ENCODE assay signal across 8 cellular contexts in genomic region chr22:24727218-24727851, GRCh38. TPM values are rescaled to one million over a fixed set of nuclear protein-coding genes. Genes with fewer than 3 reads are reported as not detected.
DNase-seq lines count a peak whose midpoint lies in the region; ATAC-seq and TF ChIP-seq lines count a peak whose summit lies in the region.
"Had no signal": no experiment of that assay in that cellular context is flagged by ENCODE, and none has a peak within 500 bp of the region (broad histone marks: within the 10 kb centered on the region; RNA-seq: fewer than 3 reads in every experiment).

No MANE protein-coding gene starts in this region.

- H3K4me3 Mint-ChIP-seq in HFFc6 (no peak overlapping the region), immature natural killer cell (no peak overlapping the region)

- H3K4me2 ChIP-seq in smooth muscle cell, result peak overlapping the region; percentile 30

- WGBS in smooth muscle cell (ENCODE audit: low lambda C conversion rate), result 44% methylated on average over 4 of the region's 4 CpGs

- H3K36me3 ChIP-seq in smooth muscle cell (ENCODE audit: low read depth), result no peaks in the 10 kb centered on the region

- DNase-seq in HFFc6, result peak; percentile 70
- DNase-seq in NCI-H69 (lab: John Stamatoyannopoulos, UW), result peak; percentile 99
- no peak for DNase-seq in smooth muscle cell (lab: John Stamatoyannopoulos, UW; ENCODE audit: unreplicated experiment)
- DNase-seq in activated CD4-positive, alpha-beta T cell treated with anti-CD3 and anti-CD28 coated beads for 1 hour, result no peak
- no peak for DNase-seq in immature natural killer cell
- DNase-seq: activated effector memory CD4-positive, alpha-beta T cell treated with anti-CD3 and anti-CD28 coated beads, Interleukin-2, amount 50 U/mL, for 16 hours had no signal

- H2AFZ ChIP-seq in smooth muscle cell (ENCODE audit: low read depth), result no peak overlapping the region

- H3K36me3 Mint-ChIP-seq in HFFc6 (ENCODE audit: low read depth), result no peaks in the 10 kb centered on the region
- H3K36me3 Mint-ChIP-seq in immature natural killer cell, result no peaks in the 10 kb centered on the region

- peaks cover 39% of the 10 kb centered on the region for H3K27me3 Mint-ChIP-seq in HFFc6 (ENCODE audit: insufficient read depth)
- H3K27me3 Mint-ChIP-seq in immature natural killer cell (ENCODE audit: low read depth in 3 of 3), result peaks cover 0 to 4% (median 2%) of the 10 kb centered on the region in 3 donors

- H3K9me3 Mint-ChIP-seq in HFFc6 (no peaks in the 10 kb centered on the region), immature natural killer cell (no peaks in the 10 kb centered on the region)

- H3K4me3 ChIP-seq in smooth muscle cell, result no peak overlapping the region

- no peaks in the 10 kb centered on the region for H3K79me2 ChIP-seq in smooth muscle cell (ENCODE audit: low read depth)

- H3K27ac ChIP-seq in smooth muscle cell (ENCODE audit: low read depth), result no peak overlapping the region

- H3K27ac Mint-ChIP-seq in HFFc6, result no peak overlapping the region
- H3K27ac Mint-ChIP-seq in immature natural killer cell, result no peak overlapping the region

- H4K20me1 ChIP-seq in smooth muscle cell (ENCODE audit: low read depth), result no peaks in the 10 kb centered on the region

- H3K9me3 ChIP-seq in smooth muscle cell (replicated peaks; ENCODE audit: low read depth), result no peaks in the 10 kb centered on the region

- no peaks in the 10 kb centered on the region for H3K27me3 ChIP-seq in smooth muscle cell (ENCODE audit: low read depth)

- TF ChIP-seq CTCF in HFFc6 (IDR thresholded peaks at IDR 0.05), result no peak
- TF ChIP-seq CTCF in smooth muscle cell (IDR thresholded peaks at IDR 0.05; ENCODE audit: borderline replicate concordance, insufficient read depth, poor library complexity, severe bottlenecking), result no peak

- H3K9ac ChIP-seq in smooth muscle cell (ENCODE audit: low read depth), result no peak overlapping the region

- ATAC-seq in esophagus mucosa, result peak; percentile 52
- ATAC-seq in HG03159 (IDR thresholded peaks at IDR 0.05; ENCODE audit: unreplicated experiment), result no peak

- H3K4me1 ChIP-seq in smooth muscle cell (ENCODE audit: low read depth), result peaks cover 28% of the 10 kb centered on the region

- peaks cover 11% of the 10 kb centered on the region for H3K4me1 Mint-ChIP-seq in HFFc6 (ENCODE audit: low read depth)
- H3K4me1 Mint-ChIP-seq in immature natural killer cell, result no peaks in the 10 kb centered on the region

- H3F3A ChIP-seq in smooth muscle cell (ENCODE audit: low read depth), result peaks cover 34% of the 10 kb centered on the region

RNA-seq across cellular contexts. Expression of gene PIWIL3, which starts 47.2 kb away (rescaled TPM):
- total RNA-seq in HFFc6 (2021; fragmentation: NEBNext Ultra II Directional; extraction: Animal tissue kit (Norgen Biotek cat#: 25700)), result not detected
- total RNA-seq in esophagus mucosa, result not detected
- total RNA-seq in smooth muscle cell, result 0.04 and 0.36 TPM in 2 replicates
- not detected in 2 replicates for polyA plus RNA-seq in smooth muscle cell
- not detected for polyA plus RNA-seq in immature natural killer cell

Comparison
In these comparisons a context has a peak if more than half of its experiments do, and no peak if none do; other contexts are left out.
1. DNase-seq: peak in HFFc6 (single experiment) and NCI-H69 (single experiment); none in smooth muscle cell (single experiment), activated CD4-positive, alpha-beta T cell treated with anti-CD3 and anti-CD28 coated beads for 1 hour (single experiment) and immature natural killer cell (0 of 3).